In genomic region chr5:126526493-126526892, GRCh38 we compare ENCODE assay signal across 14 cellular contexts.
"Had no signal": no experiment of that assay in that cellular context is flagged by ENCODE, and none has a peak within 500 bp of the region (broad histone marks: within the 10 kb centered on the region; RNA-seq: fewer than 3 reads in every experiment).

No MANE protein-coding gene starts in this region.

- H3K4me1 ChIP-seq: psoas muscle had no signal

- H3K4me3 ChIP-seq: dorsolateral prefrontal cortex, psoas muscle, tibial nerve had no signal

- H3K9me3 ChIP-seq: psoas muscle, tibial nerve had no signal

- H3K36me3 ChIP-seq: tibial nerve had no signal

- DNase-seq: activated CD4-positive, alpha-beta T cell treated with anti-CD3 and anti-CD28 coated beads for 1 hour; activated CD4-positive, alpha-beta T cell treated with anti-CD3 and anti-CD28 coated beads, Interleukin-2, amount 50 U/mL, for 4 hours; activated naive CD4-positive, alpha-beta T cell treated with Interleukin-2 at 50 U/mL for 16 hours; activated T-cell treated with anti-CD3 and anti-CD28 coated beads for 4 hours; dorsolateral prefrontal cortex; endodermal cell; psoas muscle; stimulated activated CD4-positive, alpha-beta T cell treated with anti-CD3 and anti-CD28 coated beads, Interleukin-2, amount 100 ng/mL, for 48 hours; T-cell; T1000 had no signal

- ATAC-seq: psoas muscle; stimulated activated memory B cell treated with anti-CD40 and anti-IgM and Interleukin-4, amounts not matched to agents 10 μg/mL and 1 μg/mL and 100 μg/mL, for 72 hours; T-cell had no signal

- H3K27ac ChIP-seq: psoas muscle had no signal

- FAIRE-seq: astrocyte, bronchial epithelial cell had no signal

- H3K27me3 ChIP-seq: dorsolateral prefrontal cortex, tibial nerve had no signal
